Comparison of ENCODE assay signal across 27 cellular contexts in genomic region chr11:79367844-79368243, GRCh38.
"Had no signal": no experiment of that assay in that cellular context is flagged by ENCODE, and none has a peak within 500 bp of the region (broad histone marks: within the 10 kb centered on the region; RNA-seq: fewer than 3 reads in every experiment).

No MANE protein-coding gene starts in this region.

- H3K9me3 ChIP-seq: esophagus muscularis mucosa, gastroesophageal sphincter, heart left ventricle, prostate gland, sigmoid colon, suprapubic skin, transverse colon, upper lobe of right lung, uterus had no signal

- H3K27ac Mint-ChIP-seq: memory B cell; naive thymus-derived CD4-positive, alpha-beta T cell; nephron; stimulated activated naive CD8-positive, alpha-beta T cell treated with anti-CD3 and anti-CD28 coated beads, Interleukin-15, amount 100 ng/mL, for 72 hours had no signal

- ATAC-seq: foreskin keratinocyte; gastroesophageal sphincter; heart left ventricle; left lobe of liver; naive thymus-derived CD4-positive, alpha-beta T cell; right cardiac atrium; stimulated activated naive CD8-positive, alpha-beta T cell treated with anti-CD3 and anti-CD28 coated beads, Interleukin-15, amount 100 ng/mL, for 72 hours; upper lobe of right lung had no signal

- H3K36me3 ChIP-seq: esophagus muscularis mucosa, gastroesophageal sphincter, heart left ventricle, prostate gland, sigmoid colon, suprapubic skin, transverse colon, upper lobe of right lung, uterus had no signal

- H3K4me1 Mint-ChIP-seq: memory B cell; naive thymus-derived CD4-positive, alpha-beta T cell; nephron; stimulated activated naive CD8-positive, alpha-beta T cell treated with anti-CD3 and anti-CD28 coated beads, Interleukin-15, amount 100 ng/mL, for 72 hours had no signal

- H3K9me3 Mint-ChIP-seq: memory B cell; nephron; stimulated activated naive CD8-positive, alpha-beta T cell treated with anti-CD3 and anti-CD28 coated beads, Interleukin-15, amount 100 ng/mL, for 72 hours had no signal

- H3K4me3 Mint-ChIP-seq: memory B cell; naive thymus-derived CD4-positive, alpha-beta T cell; nephron; stimulated activated naive CD8-positive, alpha-beta T cell treated with anti-CD3 and anti-CD28 coated beads, Interleukin-15, amount 100 ng/mL, for 72 hours had no signal

- H3K4me1 ChIP-seq: esophagus muscularis mucosa, gastroesophageal sphincter, heart left ventricle, prostate gland, sigmoid colon, suprapubic skin, transverse colon, upper lobe of right lung, uterus had no signal

- H3K27ac ChIP-seq: dorsolateral prefrontal cortex, esophagus muscularis mucosa, foreskin keratinocyte, gastroesophageal sphincter, heart left ventricle, hepatocyte, prostate gland, sigmoid colon, suprapubic skin, transverse colon, upper lobe of right lung, uterus had no signal

- H3K27me3 ChIP-seq: esophagus muscularis mucosa, foreskin keratinocyte, gastroesophageal sphincter, hepatocyte, sigmoid colon, suprapubic skin, transverse colon, upper lobe of right lung, uterus had no signal

- H3K36me3 Mint-ChIP-seq: memory B cell had no signal

- H3K4me3 ChIP-seq: dorsolateral prefrontal cortex, esophagus muscularis mucosa, gastroesophageal sphincter, heart left ventricle, hepatocyte, lung, prostate gland, sigmoid colon, suprapubic skin, transverse colon, upper lobe of right lung, uterus had no signal

- DNase-seq: cortex of kidney; dorsolateral prefrontal cortex; effector CD4-positive, alpha-beta T cell; foreskin keratinocyte; heart left ventricle; kidney; midbrain; naive thymus-derived CD4-positive, alpha-beta T cell; nucleus accumbens; right cardiac atrium; sigmoid colon; stimulated activated CD4-positive, alpha-beta T cell treated with anti-CD3 and anti-CD28 coated beads, Interleukin-2, amount 100 ng/mL, for 24 hours; stimulated activated CD4-positive, alpha-beta T cell treated with anti-CD3 and anti-CD28 coated beads, Interleukin-4, amount 100 ng/mL, for 4 hours; stimulated activated naive CD4-positive, alpha-beta T cell; stimulated activated naive CD8-positive, alpha-beta T cell treated with anti-CD3 and anti-CD28 coated beads, Interleukin-15, amount 100 ng/mL, for 72 hours; transverse colon; upper lobe of right lung; uterus had no signal
